8 cellular contexts compared by ENCODE assay signal in the genomic region with DNA sequence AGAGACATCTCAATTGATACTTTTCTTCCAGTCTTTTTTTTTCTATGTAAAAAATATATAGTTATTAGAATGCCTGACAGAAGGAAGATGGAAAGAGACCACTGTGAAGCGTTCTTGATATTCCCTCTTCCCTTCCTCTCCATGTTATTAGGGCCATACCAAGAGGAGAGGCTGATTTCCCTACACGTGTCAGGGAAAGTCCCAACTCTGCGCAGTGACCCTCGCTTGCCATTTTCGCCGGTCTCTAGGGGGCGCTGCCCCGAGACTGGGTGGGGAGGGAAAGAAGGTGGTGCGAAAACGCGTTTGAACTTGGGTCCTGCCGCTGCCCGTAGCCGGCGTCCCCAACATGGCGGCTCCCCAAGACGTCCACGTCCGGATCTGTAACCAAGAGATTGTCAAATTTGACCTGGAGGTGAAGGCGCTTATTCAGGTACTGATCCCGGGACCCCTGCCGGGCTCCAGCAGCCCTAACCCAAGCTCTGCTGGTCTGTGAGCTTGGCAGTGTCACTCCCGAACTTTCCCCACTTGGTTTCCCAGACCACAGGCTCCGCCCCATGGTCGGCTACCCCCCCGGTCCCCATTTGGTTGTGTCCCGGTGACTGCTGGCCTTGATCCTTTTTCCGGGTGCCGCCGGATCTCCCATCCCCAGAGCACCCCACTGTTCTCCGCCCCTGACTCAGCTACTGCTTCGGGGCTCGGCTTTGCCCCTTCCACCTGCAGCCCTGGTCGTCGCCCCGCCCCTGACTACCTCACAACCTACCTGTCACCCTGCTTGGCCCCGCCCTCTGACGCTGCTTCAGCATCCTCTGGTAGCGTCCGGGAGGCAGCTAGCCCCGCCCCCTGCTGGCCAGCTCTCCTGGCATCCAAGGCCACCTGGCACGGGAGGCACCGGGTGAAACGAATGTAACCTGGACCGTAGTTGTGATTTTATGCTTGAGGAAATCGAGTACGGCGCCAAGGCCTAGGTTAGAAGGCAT. TPM values are rescaled to one million over a fixed set of nuclear protein-coding genes. Genes with fewer than 3 reads are reported as not detected.
DNase-seq lines count a peak whose midpoint lies in the region; ATAC-seq, FAIRE-seq and TF ChIP-seq lines count a peak whose summit lies in the region.

TSS of gene BNIP1 (plus strand) at position 332 of the 977 bp plus-strand sequence. CDS start at position 347, 15 bp downstream.

- H3K4me3 ChIP-seq in WI38 (ENCODE audit: low read depth, low read length) (peak within 1 kb of the TSS; percentile 99), bronchial epithelial cell (ENCODE audit: low read depth, low read length) (peak within 1 kb of the TSS; percentile 98), small intestine (ENCODE audit: low read depth in 1 of 2, low read length in 2 of 2) (peak within 1 kb of the TSS; percentile 67 to 98)

- H3K4me1 ChIP-seq in small intestine (ENCODE audit: control insufficient read depth in 2 of 2, insufficient read depth in 1 of 2, low read depth in 1 of 2, low read length in 1 of 2), result no peaks in the 10 kb centered on the region

- FAIRE-seq in bronchial epithelial cell (lab: Jason Lieb, UNC) (no peak), small intestine (lab: Jason Lieb, UNC) (no peak)

- H3K36me3 ChIP-seq in bronchial epithelial cell (ENCODE audit: control insufficient read depth, insufficient read depth, low read length) (peaks cover 5% of the 10 kb centered on the region), small intestine (ENCODE audit: control insufficient read depth in 2 of 2, insufficient read depth in 2 of 2, low read length in 2 of 2) (peaks cover 0 to 9% of the 10 kb centered on the region in 2 donors)

- H3K27ac ChIP-seq in small intestine (ENCODE audit: low read depth in 1 of 2, low read length in 1 of 2), result peak within 1 kb of the TSS; percentile 68 to 99

- H3K9me3 ChIP-seq in small intestine (ENCODE audit: control insufficient read depth, low read depth), result no peaks in the 10 kb centered on the region

- TF ChIP-seq CTCF in WI38 (IDR thresholded peaks at IDR 0.05; ENCODE audit: low read depth, low read length), result peak; percentile 95
- peak; percentile 99 for TF ChIP-seq CTCF in bronchial epithelial cell (IDR thresholded peaks at IDR 0.05; ENCODE audit: insufficient read depth, low read length, severe bottlenecking)

- DNase-seq in AG08396 (ENCODE audit: low spot score), result peak; percentile 95
- peak; percentile 87 for DNase-seq in NCI-H2227 treated with DMSO at 0.1 percent for 48 hours (lab: John Stamatoyannopoulos, UW)
- DNase-seq in bronchial epithelial cell (ENCODE audit: low read depth), result peak; percentile 87
- peak; percentile 99 for DNase-seq in iPS-NIHi11 (ENCODE audit: low spot score)
- peak; percentile 99 for DNase-seq in small intestine

- H3K27me3 ChIP-seq in bronchial epithelial cell (ENCODE audit: control insufficient read depth, insufficient read depth, low read length), result no peaks in the 10 kb centered on the region
- no peaks in the 10 kb centered on the region for H3K27me3 ChIP-seq in small intestine (ENCODE audit: control insufficient read depth in 2 of 2, insufficient read depth in 2 of 2, low read length in 2 of 2)

- ATAC-seq in GM18909 (IDR thresholded peaks at IDR 0.05; ENCODE audit: poor library complexity, unreplicated experiment) (peak; percentile 88), HG03175 (IDR thresholded peaks at IDR 0.05; ENCODE audit: unreplicated experiment) (peak; percentile 92)

- 0 to 1% (median 0%) methylated on average over 48 of the region's 48 CpGs for WGBS in small intestine, 3 donors

RNA-seq across cellular contexts. Expression of gene BNIP1, which starts in this region (rescaled TPM):
- 17.4 and 21.3 TPM in 2 replicates for total RNA-seq in bronchial epithelial cell
- 10 to 100 TPM; 14.5 to 16.8 (median 15.4) TPM for polyA plus RNA-seq in small intestine

Comparison
In these comparisons a context has a peak if more than half of its experiments do, and no peak if none do; other contexts are left out.
1. Peak in every context shown above with its lines: DNase-seq, ATAC-seq, H3K4me3 ChIP-seq and H3K27ac ChIP-seq.